ENCODE assay signal across 8 cellular contexts in the genomic region with DNA sequence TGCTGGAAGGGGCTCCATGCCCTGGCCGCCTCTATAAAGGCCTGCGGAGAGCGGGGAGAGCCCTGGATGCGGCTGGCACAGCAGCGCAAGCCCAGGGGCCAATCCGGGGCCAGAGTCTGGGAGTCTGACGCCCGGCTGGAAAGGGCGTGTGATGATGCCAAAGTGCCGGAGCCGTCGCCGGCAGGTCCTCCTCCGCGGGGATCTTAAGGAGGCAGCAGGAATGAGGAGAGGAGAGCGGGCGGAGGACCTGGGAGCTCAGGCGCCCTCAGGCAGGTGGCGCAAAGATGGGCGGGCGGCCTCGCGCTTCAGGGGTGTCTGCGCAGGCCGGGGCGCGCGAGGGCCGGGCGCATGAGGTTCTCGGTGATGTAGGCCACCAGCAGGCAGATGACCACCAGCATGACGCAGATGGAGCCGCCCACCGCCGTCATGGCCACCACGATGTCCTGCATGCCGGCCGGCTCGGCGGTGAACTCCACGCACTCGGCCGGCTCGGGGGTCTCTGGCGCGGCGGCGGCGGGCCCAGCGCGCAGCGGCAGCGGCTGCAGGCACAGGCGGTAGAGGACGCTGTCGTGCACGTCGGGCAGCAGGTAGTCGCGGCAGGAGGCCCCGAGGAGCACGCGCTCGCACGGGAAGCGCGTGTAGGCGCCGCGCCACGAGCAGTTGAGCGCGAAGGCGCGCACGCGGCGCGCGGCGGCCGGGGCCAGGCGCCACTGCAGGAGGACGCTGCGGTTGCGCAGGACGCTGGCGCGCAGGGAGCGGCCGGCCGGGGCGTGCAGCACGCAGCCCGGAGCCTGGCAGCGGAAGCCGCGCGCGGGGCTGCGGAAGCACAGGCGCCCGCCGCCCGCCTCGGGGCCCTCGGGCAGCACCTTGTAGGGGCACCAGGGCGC. TPM values are rescaled to one million over a fixed set of nuclear protein-coding genes. Genes with fewer than 3 reads are reported as not detected.
A peak's percentile ranks its signal among the peaks of the same experiment; 100 is the strongest.
DNase-seq lines count a peak whose midpoint lies in the region; ATAC-seq and TF ChIP-seq lines count a peak whose summit lies in the region.

No MANE protein-coding gene starts in this region.

- no peak overlapping the region for H4K8ac ChIP-seq in trophoblast cell (ENCODE audit: low read depth, low read length)

- H3K23ac ChIP-seq in trophoblast cell (ENCODE audit: low read length), result no peak overlapping the region

- peak overlapping the region; percentile 35 for H3K4me3 ChIP-seq in GM23248
- peak overlapping the region in 1 of 4 experiments; percentile 22 for H3K4me3 ChIP-seq in fibroblast of lung (replicated peaks in 1 of 4; ENCODE audit: control extremely low read depth in 1 of 4, insufficient read depth in 1 of 4, low read depth in 3 of 4, low read length in 4 of 4)
- H3K4me3 ChIP-seq in trophoblast cell (ENCODE audit: low read depth, low read length), result peak overlapping the region; percentile 19

- H3K4me2 ChIP-seq in GM23248 (ENCODE audit: unreplicated experiment), result no peak overlapping the region
- H3K4me2 ChIP-seq in fibroblast of lung (ENCODE audit: extremely low read depth, insufficient read depth, low read length), result peak overlapping the region; percentile 13
- peak overlapping the region; percentile 68 for H3K4me2 ChIP-seq in trophoblast cell (ENCODE audit: low read length)

- no peaks in the 10 kb centered on the region for H3K9me3 Mint-ChIP-seq in activated CD4-positive, alpha-beta T cell treated with anti-CD3 and anti-CD28 coated beads, Interleukin-2, amount 10 ng/mL, durations not matched to agents 7 days and 5 days

- H2BK5ac ChIP-seq in trophoblast cell (ENCODE audit: low read depth, low read length, poor library complexity), result no peak overlapping the region

- H3K27ac ChIP-seq in GM23248, result no peak overlapping the region
- H3K27ac ChIP-seq in fibroblast of lung (ENCODE audit: insufficient read depth, low read length), result no peak overlapping the region
- no peak overlapping the region for H3K27ac ChIP-seq in trophoblast cell (ENCODE audit: low read depth, low read length)

- POLR2A ChIA-PET in activated CD4-positive, alpha-beta T cell treated with anti-CD3 and anti-CD28 coated beads, Interleukin-2, amount 10 ng/mL, durations not matched to agents 7 days and 5 days (lab: Charles Lee), result no interaction called here

- H3F3A ChIP-seq in GM23248 (ENCODE audit: insufficient read depth), result 0 out of 2 replicates have a peak, but pooled peaks cover 4% of the 10 kb centered on the region

- H2AK5ac ChIP-seq in trophoblast cell (ENCODE audit: low read length), result no peak overlapping the region

- H3K27me3 ChIP-seq in GM23248 (replicated peaks; ENCODE audit: insufficient read depth) (peaks cover 12% of the 10 kb centered on the region; the same call in 1 of the 2 replicates), fibroblast of lung (ENCODE audit: control insufficient read depth, insufficient read depth, low read length) (peaks cover 12% of the 10 kb centered on the region), trophoblast cell (ENCODE audit: insufficient read depth, low read length) (peaks cover 26% of the 10 kb centered on the region)

- DNase-seq in AG20443 (ENCODE audit: low spot score) (peak; percentile 88), GM23248 (peak; percentile 68), fibroblast of lung (ENCODE audit: low read depth in 2 of 2) (peak in 1 of 2 donors; percentile 39), trophoblast cell (peak in 1 of 2 donors; percentile 47), A172 (ENCODE audit: low spot score) (no peak)
- DNase-seq in activated CD4-positive, alpha-beta T cell treated with anti-CD3 and anti-CD28 coated beads, Interleukin-2, amount 10 ng/mL, durations not matched to agents 7 days and 5 days, result peak; percentile 44

- no peak overlapping the region for H3K14ac ChIP-seq in trophoblast cell (ENCODE audit: low read length)

- peak overlapping the region; percentile 77 for H3K4me3 Mint-ChIP-seq in activated CD4-positive, alpha-beta T cell treated with anti-CD3 and anti-CD28 coated beads, Interleukin-2, amount 10 ng/mL, durations not matched to agents 7 days and 5 days

- in situ Hi-C loops in GM23248 (cut with MboI), result no loop called here

- no peak for TF ChIP-seq CTCF in fibroblast of lung (conservative IDR thresholded peaks at IDR 0.05 in 1 of 2, IDR thresholded peaks at IDR 0.05 in 1 of 2; ENCODE audit: low read depth in 1 of 2, low read length in 2 of 2)

- CTCF ChIA-PET in activated CD4-positive, alpha-beta T cell treated with anti-CD3 and anti-CD28 coated beads, Interleukin-2, amount 10 ng/mL, durations not matched to agents 7 days and 5 days (lab: Charles Lee), result interaction anchor here (0.6 kb wide), 1 partner anchor 21 kb away, joined by 4 read pairs; no protein-coding TSS in a partner anchor

- H3K36me3 Mint-ChIP-seq in activated CD4-positive, alpha-beta T cell treated with anti-CD3 and anti-CD28 coated beads, Interleukin-2, amount 10 ng/mL, durations not matched to agents 7 days and 5 days (ENCODE audit: low read depth), result peaks cover 4% of the 10 kb centered on the region

- no peak overlapping the region for H4K91ac ChIP-seq in trophoblast cell (ENCODE audit: low read depth, low read length)

- H3K27me3 Mint-ChIP-seq in activated CD4-positive, alpha-beta T cell treated with anti-CD3 and anti-CD28 coated beads, Interleukin-2, amount 10 ng/mL, durations not matched to agents 7 days and 5 days, result peaks cover 8% of the 10 kb centered on the region

- ATAC-seq in HG02763 (IDR thresholded peaks at IDR 0.05; ENCODE audit: unreplicated experiment), result no peak
- ATAC-seq in GM21526 (IDR thresholded peaks at IDR 0.05; ENCODE audit: low FRiP score, unreplicated experiment), result no peak

- no peak overlapping the region for H3K4ac ChIP-seq in trophoblast cell (ENCODE audit: low read depth, low read length)

- no peak overlapping the region for H3K18ac ChIP-seq in trophoblast cell (ENCODE audit: low read length)

- WGBS in GM23248 (ENCODE audit: low coverage in 1 of 2, low lambda C conversion rate in 2 of 2, missing lambda C conversion rate in 2 of 2), 2 experiments, result 10 to 13% methylated on average over 73 to 99 of the region's 108 CpGs
- WGBS in trophoblast cell (ENCODE audit: extremely low coverage, insufficient coverage, insufficient read length), result no CpG with 5 or more reads among the region's 108 CpGs

- no peaks in the 10 kb centered on the region for H3K9me3 ChIP-seq in GM23248 (ENCODE audit: low read depth)
- H3K9me3 ChIP-seq in fibroblast of lung (ENCODE audit: control insufficient read depth, insufficient read depth, low read depth, low read length), result no peaks in the 10 kb centered on the region
- H3K9me3 ChIP-seq in trophoblast cell (ENCODE audit: insufficient read depth, low read depth, low read length), result peaks cover 9% of the 10 kb centered on the region

- H3K27ac Mint-ChIP-seq in activated CD4-positive, alpha-beta T cell treated with anti-CD3 and anti-CD28 coated beads, Interleukin-2, amount 10 ng/mL, durations not matched to agents 7 days and 5 days, result peak overlapping the region; percentile 83

- H3K9me2 ChIP-seq in GM23248 (ENCODE audit: insufficient read depth), result no peaks in the 10 kb centered on the region

- no peak overlapping the region for H2BK120ac ChIP-seq in trophoblast cell (ENCODE audit: insufficient read depth, low read length, poor library complexity)

- H2BK12ac ChIP-seq in trophoblast cell (ENCODE audit: low read length), result no peak overlapping the region

- H3K79me1 ChIP-seq in trophoblast cell (ENCODE audit: low read length), result no peaks in the 10 kb centered on the region

- H2AFZ ChIP-seq in GM23248 (peak overlapping the region; percentile 54; the same call in 1 of the 2 replicates), fibroblast of lung (ENCODE audit: low read length) (no peak overlapping the region), trophoblast cell (ENCODE audit: insufficient read depth, low read length, poor library complexity) (peak overlapping the region; percentile 79)

- H3K36me3 ChIP-seq in GM23248 (ENCODE audit: low read depth) (no peaks in the 10 kb centered on the region), fibroblast of lung (ENCODE audit: control insufficient read depth, insufficient read depth, low read length) (no peaks in the 10 kb centered on the region), trophoblast cell (ENCODE audit: control insufficient read depth in 1 of 2, insufficient read depth in 2 of 2, low read length in 2 of 2) (no peaks in the 10 kb centered on the region)

- no peaks in the 10 kb centered on the region for H3K79me2 ChIP-seq in GM23248 (ENCODE audit: insufficient read depth)
- H3K79me2 ChIP-seq in fibroblast of lung (ENCODE audit: control insufficient read depth, insufficient read depth, low read length), result no peaks in the 10 kb centered on the region
- H3K79me2 ChIP-seq in trophoblast cell (ENCODE audit: control insufficient read depth, insufficient read depth, low read length, poor library complexity), result no peaks in the 10 kb centered on the region

- H3K4me1 ChIP-seq in GM23248 (ENCODE audit: insufficient read depth), result no peaks in the 10 kb centered on the region
- H3K4me1 ChIP-seq in fibroblast of lung (ENCODE audit: control insufficient read depth, extremely low read depth, insufficient read depth, low read length), result peaks cover 2% of the 10 kb centered on the region
- H3K4me1 ChIP-seq in trophoblast cell (ENCODE audit: control insufficient read depth in 1 of 2, insufficient read depth in 2 of 2, low read length in 2 of 2), result peaks cover 9% of the 10 kb centered on the region in 2 experiments

- H3K9ac ChIP-seq in GM23248 (no peak overlapping the region), fibroblast of lung (ENCODE audit: insufficient read depth, low read length) (no peak overlapping the region), trophoblast cell (ENCODE audit: low read length) (no peak overlapping the region)

- peaks cover 7% of the 10 kb centered on the region for H3K4me1 Mint-ChIP-seq in activated CD4-positive, alpha-beta T cell treated with anti-CD3 and anti-CD28 coated beads, Interleukin-2, amount 10 ng/mL, durations not matched to agents 7 days and 5 days

- H4K20me1 ChIP-seq in GM23248 (ENCODE audit: insufficient read depth), result no peaks in the 10 kb centered on the region
- no peaks in the 10 kb centered on the region for H4K20me1 ChIP-seq in fibroblast of lung (ENCODE audit: control insufficient read depth, extremely low read depth, insufficient read depth, low read length)

- H4K12ac ChIP-seq in trophoblast cell (ENCODE audit: low read depth, low read length), result no peak overlapping the region

RNA-seq across cellular contexts. Expression of a gene that starts 0.7 kb away (rescaled TPM):
- 7.7 and 9.8 TPM in 2 replicates for total RNA-seq in GM23248 (2014; rRNA removed; shearing (Covaris generic))
- polyA plus RNA-seq in GM23248 (2016; fragmentation: Nextera tagmentation; extraction: Ambion mirVana) (3.1 and 3.9 TPM in 2 replicates), fibroblast of lung (1.6 and 2.0 TPM in 2 replicates)
- 1 to 10 TPM; 6.2 to 7.9 TPM for total RNA-seq in activated CD4-positive, alpha-beta T cell treated with anti-CD3 and anti-CD28 coated beads, Interleukin-2, amount 10 ng/mL, durations not matched to agents 7 days and 5 days
- 0.50 and 0.77 TPM in 2 replicates for total RNA-seq in fibroblast of lung
- 6.1 and 6.2 TPM in 2 replicates for polyA plus RNA-seq in fibroblast of lung (2012)
- 2.5 and 4.7 TPM in 2 replicates for polyA minus RNA-seq in fibroblast of lung (ENCODE audit: low replicate concordance)
- polyA plus RNA-seq in trophoblast cell (2013), result 3.3 and 3.4 TPM in 2 replicates
- total RNA-seq in A172 (2014; rRNA removed; shearing (Covaris generic)), result not detected in 2 replicates

RNA-seq across cellular contexts. Expression of a gene that starts 16.0 kb away (rescaled TPM):
- total RNA-seq in GM23248 (2014; rRNA removed; shearing (Covaris generic)), result 70.5 and 100 TPM in 2 replicates
- 29.2 and 30.3 TPM in 2 replicates for polyA plus RNA-seq in GM23248 (2016; fragmentation: Nextera tagmentation; extraction: Ambion mirVana)
- 10 to 100 TPM; 40.0 to 42.8 TPM for total RNA-seq in activated CD4-positive, alpha-beta T cell treated with anti-CD3 and anti-CD28 coated beads, Interleukin-2, amount 10 ng/mL, durations not matched to agents 7 days and 5 days
- total RNA-seq in fibroblast of lung, result 74.3 and 77.3 TPM in 2 replicates
- polyA plus RNA-seq in fibroblast of lung, result 4.6 and 7.1 TPM in 2 replicates
- polyA plus RNA-seq in fibroblast of lung (2012), result 18.3 and 20.8 TPM in 2 replicates
- polyA minus RNA-seq in fibroblast of lung (ENCODE audit: low replicate concordance), result 3.3 and 11.5 TPM in 2 replicates
- 76.4 and 79.3 TPM in 2 replicates for polyA plus RNA-seq in trophoblast cell (2013)
- total RNA-seq in A172 (2014; rRNA removed; shearing (Covaris generic)), result 13.9 and 19.4 TPM in 2 replicates

RNA-seq across cellular contexts. Expression of a gene that starts 24.6 kb away (rescaled TPM):
- 60.8 and 69.2 TPM in 2 replicates for total RNA-seq in GM23248 (2014; rRNA removed; shearing (Covaris generic))
- polyA plus RNA-seq in GM23248 (2016; fragmentation: Nextera tagmentation; extraction: Ambion mirVana), result 195 and 204 TPM in 2 replicates
- total RNA-seq in activated CD4-positive, alpha-beta T cell treated with anti-CD3 and anti-CD28 coated beads, Interleukin-2, amount 10 ng/mL, durations not matched to agents 7 days and 5 days, result 100 to 1,000 TPM; 128 to 130 TPM
- total RNA-seq in fibroblast of lung, result 65.1 and 72.7 TPM in 2 replicates
- 127 and 135 TPM in 2 replicates for polyA plus RNA-seq in fibroblast of lung
- polyA plus RNA-seq in fibroblast of lung (2012), result 125 and 138 TPM in 2 replicates
- 75.1 and 86.7 TPM in 2 replicates for polyA minus RNA-seq in fibroblast of lung (ENCODE audit: low replicate concordance)
- polyA plus RNA-seq in trophoblast cell (2013), result 206 and 207 TPM in 2 replicates
- total RNA-seq in A172 (2014; rRNA removed; shearing (Covaris generic)), result 49.7 and 56.2 TPM in 2 replicates

RNA-seq across cellular contexts. Expression of a gene that starts 32.7 kb away (rescaled TPM):
- not detected in 2 replicates for total RNA-seq in GM23248 (2014; rRNA removed; shearing (Covaris generic))
- polyA plus RNA-seq in GM23248 (2016; fragmentation: Nextera tagmentation; extraction: Ambion mirVana) (1.1 TPM in 1 of 2 replicates, not detected in the other), fibroblast of lung (0.82 and 0.89 TPM in 2 replicates)
- 1 to 10 TPM; 1.8 to 2.3 TPM for total RNA-seq in activated CD4-positive, alpha-beta T cell treated with anti-CD3 and anti-CD28 coated beads, Interleukin-2, amount 10 ng/mL, durations not matched to agents 7 days and 5 days
- 4.6 and 9.8 TPM in 2 replicates for total RNA-seq in fibroblast of lung
- 3.8 and 4.0 TPM in 2 replicates for polyA plus RNA-seq in fibroblast of lung (2012)
- not detected in 2 replicates for polyA minus RNA-seq in fibroblast of lung (ENCODE audit: low replicate concordance)
- 26.6 and 30.7 TPM in 2 replicates for polyA plus RNA-seq in trophoblast cell (2013)
- total RNA-seq in A172 (2014; rRNA removed; shearing (Covaris generic)), result 3.9 TPM in 1 of 2 replicates, not detected in the other

RNA-seq across cellular contexts. Expression of a gene that starts 58.8 kb away (rescaled TPM):
- 1.1 and 3.3 TPM in 2 replicates for total RNA-seq in GM23248 (2014; rRNA removed; shearing (Covaris generic))
- polyA plus RNA-seq in GM23248 (2016; fragmentation: Nextera tagmentation; extraction: Ambion mirVana) (0.44 and 0.76 TPM in 2 replicates), fibroblast of lung (1.3 and 1.4 TPM in 2 replicates)
- 1 to 10 TPM; 1.2 to 1.3 TPM for total RNA-seq in activated CD4-positive, alpha-beta T cell treated with anti-CD3 and anti-CD28 coated beads, Interleukin-2, amount 10 ng/mL, durations not matched to agents 7 days and 5 days
- total RNA-seq in fibroblast of lung, result 4.9 and 5.4 TPM in 2 replicates
- 6.7 TPM in 2 replicates for polyA plus RNA-seq in fibroblast of lung (2012)
- 2.3 TPM in 1 of 2 replicates, not detected in the other for polyA minus RNA-seq in fibroblast of lung (ENCODE audit: low replicate concordance)
- polyA plus RNA-seq in trophoblast cell (2013), result 1.5 and 1.7 TPM in 2 replicates
- total RNA-seq in A172 (2014; rRNA removed; shearing (Covaris generic)), result not detected in 2 replicates
